ENCODE assay signal across 8 cellular contexts in the genomic region with DNA sequence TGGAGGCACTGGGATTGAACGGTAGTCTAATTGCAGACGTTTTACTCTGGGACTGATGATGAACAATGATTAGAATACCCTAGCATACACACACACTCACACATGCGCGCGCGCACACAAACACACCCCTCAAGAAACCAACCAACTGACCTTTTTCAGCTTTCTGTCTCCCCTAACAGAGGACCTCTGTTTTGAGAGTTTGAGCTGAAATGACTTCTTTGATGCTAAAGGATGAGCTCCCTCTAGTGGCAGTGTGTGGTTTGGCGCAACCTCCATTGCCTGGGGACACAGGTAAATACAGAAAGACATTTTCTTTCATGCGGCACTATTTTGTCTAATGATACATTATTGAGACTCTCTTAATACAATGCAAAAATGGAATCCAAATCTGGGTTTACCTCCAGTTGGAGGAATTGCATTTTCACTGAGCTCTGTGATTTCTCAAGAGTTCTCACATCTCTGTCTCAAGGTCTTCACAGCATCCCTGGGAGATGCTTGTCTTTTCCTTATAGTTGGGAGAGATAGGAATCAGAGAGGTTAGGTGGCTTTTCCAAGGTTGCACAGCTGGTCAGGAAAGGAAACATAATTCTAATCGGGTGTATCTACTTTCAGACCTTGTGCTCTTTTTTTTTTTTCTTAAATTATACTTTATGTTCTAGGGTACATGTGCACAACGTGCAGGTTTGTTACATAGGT.
A peak's percentile ranks its signal among the peaks of the same experiment; 100 is the strongest.
DNase-seq lines count a peak whose midpoint lies in the region; ATAC-seq and TF ChIP-seq lines count a peak whose summit lies in the region.

No MANE protein-coding gene starts in this region.

- no TSS peak for BruUV-seq in mammary epithelial cell (replicated peaks; lab: Mats Ljungman, UMichigan)

- peak; percentile 68 for ATAC-seq in HG02798 (IDR thresholded peaks at IDR 0.05; ENCODE audit: poor library complexity, unreplicated experiment)
- peak; percentile 64 for ATAC-seq in left colon

- H3K4me2 ChIP-seq in mammary epithelial cell (ENCODE audit: insufficient read depth, low read depth, low read length): no peak overlapping the region

- intact Hi-C loops in mammary epithelial cell (cut with micrococcal nuclease) (loop anchor here (1.0 to 2.0 kb wide), 2 partner anchors 40 to 273 kb away; no protein-coding TSS in a partner anchor), left colon (cut with DNase I, micrococcal nuclease) (no loop called here)

- DNase-seq in SIG-M5 treated with dmso at 0.1 percent for 504 hours (lab: John Stamatoyannopoulos, UW; ENCODE audit: unreplicated experiment) (peak; percentile 61), SIG-M5 (lab: John Stamatoyannopoulos, UW) (no peak), NCI-H2107 (lab: John Stamatoyannopoulos, UW) (peak; percentile 41), mammary epithelial cell (peak; percentile 51), left colon (peak; percentile 39 to 68)
- peak; percentile 40 to 59 (median 46) for DNase-seq in stimulated activated CD4-positive, alpha-beta T cell treated with anti-CD3 and anti-CD28 coated beads, TNF-alpha, amount 100 ng/mL, for 24 hours (ENCODE audit: low read depth in 3 of 3)

- CTCF ChIA-PET in mammary epithelial cell (lab: Charles Lee; ENCODE audit: low non-redundant PET): interaction anchor here (0.7 to 1.3 kb wide), 4 partner anchors 24 to 41 kb away, joined by 4 to 8 read pairs (median 4); no protein-coding TSS in a partner anchor

- 14% methylated on average over 10 of the region's 10 CpGs for WGBS in mammary epithelial cell (ENCODE audit: low coverage, missing lambda C conversion rate)

- in situ Hi-C loops in mammary epithelial cell (cut with MboI; ENCODE audit: low sequenced_read_pairs in 2 of 2): no loop called here

- dilution Hi-C loops in mammary epithelial cell (cut with HindIII; ENCODE audit: low sequenced_read_pairs): no loop called here

- no peak overlapping the region for H3K4me3 ChIP-seq in mammary epithelial cell (replicated peaks in 1 of 3; ENCODE audit: insufficient read depth in 1 of 3, low read depth in 2 of 3, low read length in 3 of 3)

- H3K9me3 ChIP-seq in mammary epithelial cell (replicated peaks; ENCODE audit: insufficient read depth, low read length): no peaks in the 10 kb centered on the region

- H3K36me3 ChIP-seq in mammary epithelial cell (ENCODE audit: insufficient read depth, low read length): no peaks in the 10 kb centered on the region

- TF ChIP-seq CTCF in VCaP (conservative IDR thresholded peaks at IDR 0.05) (peak; percentile 92), mammary epithelial cell (conservative IDR thresholded peaks at IDR 0.05 in 1 of 2, IDR thresholded peaks at IDR 0.05 in 1 of 2; ENCODE audit: extremely low read depth in 1 of 2, insufficient read depth in 1 of 2, low read depth in 1 of 2, low read length in 2 of 2) (peak; percentile 91 to 95)

- no peaks in the 10 kb centered on the region for H3K4me1 ChIP-seq in mammary epithelial cell (ENCODE audit: insufficient read depth, low read length)

- H3K9ac ChIP-seq in mammary epithelial cell (ENCODE audit: insufficient read depth, low read length): no peak overlapping the region

- H2AFZ ChIP-seq in mammary epithelial cell (ENCODE audit: low read depth, low read length): peak overlapping the region; percentile 25

- H3K27ac ChIP-seq in VCaP: no peak overlapping the region
- no peak overlapping the region for H3K27ac ChIP-seq in mammary epithelial cell (ENCODE audit: insufficient read depth, low read depth, low read length)

- no peaks in the 10 kb centered on the region for H4K20me1 ChIP-seq in mammary epithelial cell (ENCODE audit: insufficient read depth, low read length)

- H3K27me3 ChIP-seq in mammary epithelial cell (ENCODE audit: insufficient read depth, low read length): no peaks in the 10 kb centered on the region

- no peaks in the 10 kb centered on the region for H3K79me2 ChIP-seq in mammary epithelial cell (ENCODE audit: insufficient read depth, low read length)
